In genomic region chr22:50530280-50530856, GRCh38 we compare ENCODE assay signal across 8 cellular contexts. TPM values are rescaled to one million over a fixed set of nuclear protein-coding genes. Genes with fewer than 3 reads are reported as not detected.
DNase-seq lines count a peak whose midpoint lies in the region; TF ChIP-seq lines count a peak whose summit lies in the region.

No MANE protein-coding gene starts in this region.

- no peaks in the 10 kb centered on the region for H3K9me3 ChIP-seq in A673 (ENCODE audit: low read depth, low read length, poor library complexity, severe bottlenecking)
- no peaks in the 10 kb centered on the region for H3K9me3 ChIP-seq in MM.1S (replicated peaks; ENCODE audit: insufficient read depth, low read length)
- no peaks in the 10 kb centered on the region for H3K9me3 ChIP-seq in left ventricle myocardium inferior (replicated peaks)

- POLR2A ChIA-PET in A673 (lab: Charles Lee; ENCODE audit: low non-redundant PET), result no interaction called here

- intact Hi-C loops in A673 (cut with micrococcal nuclease; ENCODE audit: unreplicated experiment), result no loop called here
- intact Hi-C loops in left ventricle myocardium inferior (cut with micrococcal nuclease), result no loop called here

- TF ChIP-seq POLR2A in GM18526 (IDR thresholded peaks at IDR 0.05; ENCODE audit: extremely low read depth, insufficient read length), result peak; percentile 68

- no peak overlapping the region for H3K27ac ChIP-seq in A673 (ENCODE audit: low read depth, low read length, poor library complexity, severe bottlenecking)
- peak overlapping the region; percentile 54 for H3K27ac ChIP-seq in MM.1S (ENCODE audit: low read length)
- H3K27ac ChIP-seq in left ventricle myocardium inferior (replicated peaks), result peak overlapping the region; percentile 94
- peak overlapping the region; percentile 85 for H3K27ac ChIP-seq in rectal smooth muscle tissue (ENCODE audit: low read depth, low read length)

- no peaks in the 10 kb centered on the region for H4K20me1 ChIP-seq in MM.1S (ENCODE audit: insufficient read depth, low read length)

- peak overlapping the region; percentile 92 for H3K4me3 Mint-ChIP-seq in activated naive CD4-positive, alpha-beta T cell treated with anti-CD3 and anti-CD28 coated beads, Interleukin-2, amount 50 U/mL, for 24 hours

- no peaks in the 10 kb centered on the region for H3K9me2 ChIP-seq in MM.1S (replicated peaks; ENCODE audit: insufficient read depth, low read length)

- CTCF ChIA-PET in A673 (lab: Charles Lee), result no interaction called here

- peaks cover 43% of the 10 kb centered on the region for H3K4me1 Mint-ChIP-seq in activated naive CD4-positive, alpha-beta T cell treated with anti-CD3 and anti-CD28 coated beads, Interleukin-2, amount 50 U/mL, for 24 hours

- H3K27ac Mint-ChIP-seq in activated naive CD4-positive, alpha-beta T cell treated with anti-CD3 and anti-CD28 coated beads, Interleukin-2, amount 50 U/mL, for 24 hours, result peak overlapping the region; percentile 92

- peak overlapping the region; percentile 79; the same call in 1 of the 2 replicates for H2AFZ ChIP-seq in MM.1S (ENCODE audit: low read length)

- no peaks in the 10 kb centered on the region for H3K9me3 Mint-ChIP-seq in activated naive CD4-positive, alpha-beta T cell treated with anti-CD3 and anti-CD28 coated beads, Interleukin-2, amount 50 U/mL, for 24 hours

- peaks cover 19% of the 10 kb centered on the region for H3F3A ChIP-seq in MM.1S (ENCODE audit: insufficient read depth, low read length)

- H3K36me3 ChIP-seq in A673 (ENCODE audit: insufficient read depth, low read length, poor library complexity, severe bottlenecking) (no peaks in the 10 kb centered on the region), MM.1S (replicated peaks; ENCODE audit: insufficient read depth, low read length) (no peaks in the 10 kb centered on the region), left ventricle myocardium inferior (no peaks in the 10 kb centered on the region), rectal smooth muscle tissue (ENCODE audit: control insufficient read depth, insufficient read depth, low read length) (no peaks in the 10 kb centered on the region)

- peaks cover 21% of the 10 kb centered on the region for H3K4me1 ChIP-seq in A673 (ENCODE audit: insufficient read depth, low read length, poor library complexity, severe bottlenecking)
- H3K4me1 ChIP-seq in MM.1S (ENCODE audit: low read length), result peaks cover 24% of the 10 kb centered on the region
- H3K4me1 ChIP-seq in left ventricle myocardium inferior, result peaks cover 73% of the 10 kb centered on the region
- peaks cover 6% of the 10 kb centered on the region for H3K4me1 ChIP-seq in rectal smooth muscle tissue (ENCODE audit: control insufficient read depth, insufficient read depth, low read length)

- 0 out of 2 replicates have a peak, but pooled peaks cover 4% of the 10 kb centered on the region for H3K79me2 ChIP-seq in MM.1S (ENCODE audit: low read length)

- H3K27me3 ChIP-seq in A673 (replicated peaks; ENCODE audit: insufficient read depth, low read depth, low read length, poor library complexity), result peaks cover 23% of the 10 kb centered on the region
- peaks cover 9% of the 10 kb centered on the region; the same call in 1 of the 2 replicates for H3K27me3 ChIP-seq in MM.1S (replicated peaks; ENCODE audit: insufficient read depth, low read length)
- H3K27me3 ChIP-seq in left ventricle myocardium inferior (ENCODE audit: low read depth), result peaks cover 64% of the 10 kb centered on the region
- H3K27me3 ChIP-seq in rectal smooth muscle tissue (ENCODE audit: control insufficient read depth, insufficient read depth, low read length), result peaks cover 9% of the 10 kb centered on the region

- H3K4me3 ChIP-seq in A673 (ENCODE audit: low read depth, low read length, poor library complexity, severe bottlenecking) (peak overlapping the region; percentile 46), MM.1S (ENCODE audit: low read length) (peak overlapping the region; percentile 63), left ventricle myocardium inferior (peak overlapping the region; percentile 74), rectal smooth muscle tissue (ENCODE audit: low read length) (peak overlapping the region; percentile 67)

- BruUV-seq in A673 (replicated peaks; lab: Mats Ljungman, UMichigan), result no TSS peak

- H3K4me2 ChIP-seq in MM.1S (ENCODE audit: low read depth, low read length), result peak overlapping the region; percentile 95

- H3K27me3 Mint-ChIP-seq in activated naive CD4-positive, alpha-beta T cell treated with anti-CD3 and anti-CD28 coated beads, Interleukin-2, amount 50 U/mL, for 24 hours, result no peaks in the 10 kb centered on the region

- no peak for TF ChIP-seq CTCF in A673 (conservative IDR thresholded peaks at IDR 0.05; ENCODE audit: low read depth, low read length)
- no peak for TF ChIP-seq CTCF in MM.1S (IDR thresholded peaks at IDR 0.05; ENCODE audit: low read length)
- no peak for TF ChIP-seq CTCF in left ventricle myocardium inferior (IDR thresholded peaks at IDR 0.05; ENCODE audit: borderline replicate concordance)

- DNase-seq in A673 (ENCODE audit: low spot score) (no peak), MM.1S (peak; percentile 43), left ventricle myocardium inferior (peak; percentile 87), COLO829 (ENCODE audit: low spot score) (no peak), KG1 (lab: John Stamatoyannopoulos, UW) (no peak)

- H3K36me3 Mint-ChIP-seq in activated naive CD4-positive, alpha-beta T cell treated with anti-CD3 and anti-CD28 coated beads, Interleukin-2, amount 50 U/mL, for 24 hours, result no peaks in the 10 kb centered on the region

- H3K9ac ChIP-seq in MM.1S (ENCODE audit: low read length), result peak overlapping the region; percentile 71
- H3K9ac ChIP-seq in rectal smooth muscle tissue (ENCODE audit: low read length), result peak overlapping the region; percentile 71

RNA-seq across cellular contexts. Expression of gene TYMP, which starts 0.6 kb away (rescaled TPM):
- 0.58 and 0.98 TPM in 2 replicates for total RNA-seq in A673 (2021)
- 11.6 TPM for total RNA-seq in left ventricle myocardium inferior

RNA-seq across cellular contexts. Expression of gene SCO2, which starts 5.0 kb away (rescaled TPM):
- total RNA-seq in A673 (2021), result 0.44 and 5.4 TPM in 2 replicates
- not detected for total RNA-seq in left ventricle myocardium inferior

RNA-seq across cellular contexts. Expression of gene KLHDC7B, which starts 15.3 kb away (rescaled TPM):
- total RNA-seq in A673 (2021) (1.4 and 1.6 TPM in 2 replicates), left ventricle myocardium inferior (not detected)

RNA-seq across cellular contexts. Expression of gene NCAPH2, which starts 22.3 kb away (rescaled TPM):
- total RNA-seq in A673 (2021) (135 TPM in 2 replicates), left ventricle myocardium inferior (27.7 TPM)

RNA-seq across cellular contexts. Expression of gene LMF2, which starts 22.9 kb away (rescaled TPM):
- total RNA-seq in A673 (2021), result 79.2 and 79.3 TPM in 2 replicates
- 23.4 TPM for total RNA-seq in left ventricle myocardium inferior

Comparison
In these comparisons a context has a peak if more than half of its experiments do, and no peak if none do; other contexts are left out.
1. DNase-seq: peak in MM.1S (single experiment) and left ventricle myocardium inferior (single experiment); none in A673 (single experiment), COLO829 (single experiment) and KG1 (single experiment).
2. Peak in every context shown above with its lines, with median percentiles within 50 percentile points of each other: H3K4me3 ChIP-seq.